ENCODE assay signal across 16 cellular contexts in genomic region chr3:67461667-67462142, GRCh38.
A peak's percentile ranks its signal among the peaks of the same experiment; 100 is the strongest.
DNase-seq lines count a peak whose midpoint lies in the region; FAIRE-seq and TF ChIP-seq lines count a peak whose summit lies in the region.
"Had no signal": no experiment of that assay in that cellular context is flagged by ENCODE, and none has a peak within 500 bp of the region (broad histone marks: within the 10 kb centered on the region; RNA-seq: fewer than 3 reads in every experiment).

No MANE protein-coding gene starts in this region.

- no TSS peak for BruUV-seq in endothelial cell of umbilical vein (replicated peaks; lab: Mats Ljungman, UMichigan)

- peak overlapping the region; percentile 41 for H3K27ac Mint-ChIP-seq in activated naive CD8-positive, alpha-beta T cell
- H3K27ac Mint-ChIP-seq in activated naive CD8-positive, alpha-beta T cell treated with anti-CD3 and anti-CD28 coated beads for 36 hours: no peak overlapping the region
- H3K27ac Mint-ChIP-seq: type B pancreatic cell had no signal

- no peaks in the 10 kb centered on the region for H4K20me1 ChIP-seq in endothelial cell of umbilical vein (replicated peaks; ENCODE audit: control insufficient read depth, extremely low read depth, insufficient read depth, low read length)

- H3K4me3 ChIP-seq in endothelial cell of umbilical vein (replicated peaks in 1 of 3; ENCODE audit: insufficient read depth in 1 of 3, low read depth in 1 of 3, low read length in 3 of 3) (no peak overlapping the region), skeletal muscle satellite cell (ENCODE audit: low read length) (peak overlapping the region; percentile 41), small intestine (ENCODE audit: low read depth in 1 of 2, low read length in 2 of 2) (no peak overlapping the region)
- H3K4me3 ChIP-seq: right atrium auricular region had no signal

- WGBS in small intestine, 3 donors: 68 to 89% (median 82%) methylated on average over 3 of the region's 3 CpGs

- no peaks in the 10 kb centered on the region for H3K79me2 ChIP-seq in endothelial cell of umbilical vein (ENCODE audit: control insufficient read depth, insufficient read depth, low read length)

- H3K9ac ChIP-seq in endothelial cell of umbilical vein (replicated peaks; ENCODE audit: extremely low read depth, insufficient read depth, low read length) (peak overlapping the region; percentile 51), skeletal muscle satellite cell (ENCODE audit: low read depth, low read length) (peak overlapping the region; percentile 40)
- H3K9ac ChIP-seq: KMS-11 had no signal

- TF ChIP-seq POLR2A in endothelial cell of umbilical vein (IDR thresholded peaks at IDR 0.05; ENCODE audit: low read depth, low read length): no peak

- dilution Hi-C loops in endothelial cell of umbilical vein (cut with MboI; ENCODE audit: extremely low pct_ligation_motif_present, low sequenced_read_pairs): no loop called here

- H3K9me3 Mint-ChIP-seq in activated naive CD8-positive, alpha-beta T cell (ENCODE audit: low read depth): no peaks in the 10 kb centered on the region
- H3K9me3 Mint-ChIP-seq in activated naive CD8-positive, alpha-beta T cell treated with anti-CD3 and anti-CD28 coated beads for 36 hours: no peaks in the 10 kb centered on the region
- H3K9me3 Mint-ChIP-seq: type B pancreatic cell had no signal

- no peak overlapping the region for H3K4me3 Mint-ChIP-seq in activated naive CD8-positive, alpha-beta T cell
- no peak overlapping the region for H3K4me3 Mint-ChIP-seq in activated naive CD8-positive, alpha-beta T cell treated with anti-CD3 and anti-CD28 coated beads for 36 hours
- H3K4me3 Mint-ChIP-seq: type B pancreatic cell had no signal

- intact Hi-C loops in endothelial cell of umbilical vein (cut with micrococcal nuclease): no loop called here

- no peaks in the 10 kb centered on the region for H3K9me1 ChIP-seq in endothelial cell of umbilical vein (replicated peaks; ENCODE audit: control insufficient read depth, extremely low read depth, insufficient read depth, low read length)

- peaks cover 32% of the 10 kb centered on the region for H3K36me3 Mint-ChIP-seq in activated naive CD8-positive, alpha-beta T cell
- H3K36me3 Mint-ChIP-seq in activated naive CD8-positive, alpha-beta T cell treated with anti-CD3 and anti-CD28 coated beads for 36 hours: peaks cover 35% of the 10 kb centered on the region
- H3K36me3 Mint-ChIP-seq: type B pancreatic cell had no signal

- FAIRE-seq in endothelial cell of umbilical vein (lab: Jason Lieb, UNC): peak; percentile 70
- no peak for FAIRE-seq in small intestine (lab: Jason Lieb, UNC)
- FAIRE-seq: H1 had no signal

- no peak for TF ChIP-seq CTCF in endothelial cell of umbilical vein (IDR thresholded peaks at IDR 0.05; ENCODE audit: extremely low read depth in 1 of 2, insufficient read depth in 1 of 2, low read depth in 1 of 2, low read length in 2 of 2)

- POLR2A ChIA-PET in endothelial cell of umbilical vein (lab: Charles Lee): no interaction called here

- CTCF ChIA-PET in endothelial cell of umbilical vein (lab: Charles Lee): interaction anchor here (0.6 to 1.4 kb wide), 2 partner anchors 35 to 79 kb away, joined by 3 to 4 read pairs; no protein-coding TSS in a partner anchor

- H3K4me1 ChIP-seq in endothelial cell of umbilical vein (ENCODE audit: control insufficient read depth, extremely low read depth, insufficient read depth, low read length): peaks cover 29% of the 10 kb centered on the region
- H3K4me1 ChIP-seq in skeletal muscle satellite cell (ENCODE audit: control insufficient read depth, insufficient read depth, low read length): peaks cover 28% of the 10 kb centered on the region
- no peaks in the 10 kb centered on the region for H3K4me1 ChIP-seq in small intestine (ENCODE audit: control insufficient read depth in 2 of 2, insufficient read depth in 1 of 2, low read depth in 1 of 2, low read length in 1 of 2)
- H3K4me1 ChIP-seq: right atrium auricular region had no signal

- no peaks in the 10 kb centered on the region for H3K27me3 ChIP-seq in endothelial cell of umbilical vein (ENCODE audit: control insufficient read depth in 2 of 2, insufficient read depth in 2 of 2, low read length in 2 of 2)
- H3K27me3 ChIP-seq in skeletal muscle satellite cell (ENCODE audit: control insufficient read depth, insufficient read depth, low read length): no peaks in the 10 kb centered on the region
- no peaks in the 10 kb centered on the region for H3K27me3 ChIP-seq in small intestine (ENCODE audit: control insufficient read depth in 2 of 2, insufficient read depth in 2 of 2, low read length in 2 of 2)
- H3K27me3 ChIP-seq: right atrium auricular region had no signal

- H3K36me3 ChIP-seq in endothelial cell of umbilical vein (ENCODE audit: control insufficient read depth in 2 of 2, extremely low read depth in 1 of 2, insufficient read depth in 2 of 2, low read length in 2 of 2): peaks cover 0 to under 1% of the 10 kb centered on the region in 2 experiments
- H3K36me3 ChIP-seq in skeletal muscle satellite cell (ENCODE audit: insufficient read depth, low read length): no peaks in the 10 kb centered on the region
- H3K36me3 ChIP-seq in small intestine (ENCODE audit: control insufficient read depth in 2 of 2, insufficient read depth in 2 of 2, low read length in 2 of 2): no peaks in the 10 kb centered on the region
- H3K36me3 ChIP-seq: right atrium auricular region had no signal

- no peak for DNase-seq in activated naive CD8-positive, alpha-beta T cell treated with anti-CD3 and anti-CD28 coated beads for 36 hours
- DNase-seq in NCI-H82 (lab: John Stamatoyannopoulos, UW) (peak; percentile 70), endothelial cell of umbilical vein (ENCODE audit: low read depth, low spot score) (peak; percentile 58), small intestine (no peak)
- no peak for DNase-seq in stimulated activated CD4-positive, alpha-beta T cell treated with anti-CD3 and anti-CD28 coated beads, Interleukin-4, amount 100 ng/mL, for 24 hours
- no peak for DNase-seq in stimulated activated naive CD4-positive, alpha-beta T cell treated with Interleukin-2 at 50 U/mL for 16 hours (lab: John Stamatoyannopoulos, UW)
- DNase-seq: activated CD4-positive, CD25-positive, alpha-beta regulatory T cell treated with anti-CD3 and anti-CD28 coated beads, Interleukin-2, amount 50 U/mL, for 72 hours; effector memory CD4-positive, alpha-beta T cell; midbrain; NCI-H226 had no signal

- no peaks in the 10 kb centered on the region for H3K27me3 Mint-ChIP-seq in activated naive CD8-positive, alpha-beta T cell
- H3K27me3 Mint-ChIP-seq in activated naive CD8-positive, alpha-beta T cell treated with anti-CD3 and anti-CD28 coated beads for 36 hours: no peaks in the 10 kb centered on the region
- H3K27me3 Mint-ChIP-seq: type B pancreatic cell had no signal

- H3K4me1 Mint-ChIP-seq in activated naive CD8-positive, alpha-beta T cell (ENCODE audit: low read depth): peaks cover 13% of the 10 kb centered on the region
- H3K4me1 Mint-ChIP-seq in activated naive CD8-positive, alpha-beta T cell treated with anti-CD3 and anti-CD28 coated beads for 36 hours: peaks cover 23% of the 10 kb centered on the region

- peak overlapping the region; percentile 13 for H2AFZ ChIP-seq in endothelial cell of umbilical vein (ENCODE audit: low read depth, low read length)

- no peaks in the 10 kb centered on the region for H3K9me3 ChIP-seq in endothelial cell of umbilical vein (replicated peaks; ENCODE audit: control insufficient read depth, insufficient read depth, low read length)
- H3K9me3 ChIP-seq in skeletal muscle satellite cell (replicated peaks; ENCODE audit: low read length): no peaks in the 10 kb centered on the region
- H3K9me3 ChIP-seq in small intestine (ENCODE audit: control insufficient read depth, low read depth): no peaks in the 10 kb centered on the region
- H3K9me3 ChIP-seq: right atrium auricular region had no signal

- H3K4me2 ChIP-seq in endothelial cell of umbilical vein (ENCODE audit: insufficient read depth, low read length) (peak overlapping the region; percentile 40), skeletal muscle satellite cell (ENCODE audit: low read length) (peak overlapping the region; percentile 68)
- H3K4me2 ChIP-seq: KMS-11 had no signal

- H3K27ac ChIP-seq in endothelial cell of umbilical vein (ENCODE audit: insufficient read depth, low read depth, low read length) (peak overlapping the region; percentile 70), small intestine (ENCODE audit: low read depth in 1 of 2, low read length in 1 of 2) (no peak overlapping the region)
- H3K27ac ChIP-seq: KMS-11, right atrium auricular region had no signal

TF ChIP-seq in endothelial cell of umbilical vein, 7 proteins besides CTCF, POLR2A, EP300 and RAD21:
- TF ChIP-seq JUN (IDR thresholded peaks at IDR 0.05; ENCODE audit: borderline replicate concordance, insufficient read depth, insufficient read length, low read depth) (peak; percentile 32), MAX (IDR thresholded peaks at IDR 0.05; ENCODE audit: insufficient read depth, insufficient read length) (no peak), FOS (IDR thresholded peaks at IDR 0.05; ENCODE audit: borderline replicate concordance, insufficient read depth, low read length) (peak; percentile 69), EZH2 (IDR thresholded peaks at IDR 0.05; ENCODE audit: borderline replicate concordance, low read depth, low read length, severe bottlenecking) (no peak), GATA2 (IDR thresholded peaks at IDR 0.05; ENCODE audit: insufficient read depth, insufficient read length, low read depth, low read length) (peak; percentile 58), POLR2AphosphoS5 (IDR thresholded peaks at IDR 0.05; ENCODE audit: insufficient read depth, low read depth, low read length) (peak; percentile 58)

Comparison
In these comparisons a context has a peak if more than half of its experiments do, and no peak if none do; other contexts are left out.
1. DNase-seq: peak in NCI-H82 (single experiment) and endothelial cell of umbilical vein (single experiment); none in activated naive CD8-positive, alpha-beta T cell treated with anti-CD3 and anti-CD28 coated beads for 36 hours (single experiment), small intestine (single experiment), stimulated activated CD4-positive, alpha-beta T cell treated with anti-CD3 and anti-CD28 coated beads, Interleukin-4, amount 100 ng/mL, for 24 hours (single experiment) and stimulated activated naive CD4-positive, alpha-beta T cell treated with Interleukin-2 at 50 U/mL for 16 hours (single experiment).